In genomic region chr3:134373278-134373941, GRCh38 we compare ENCODE assay signal across 1 cellular context.
A peak's percentile ranks its signal among the peaks of the same experiment; 100 is the strongest.
TF ChIP-seq lines count a peak whose summit lies in the region.

No MANE protein-coding gene starts in this region.

TF ChIP-seq in HepG2, 621 proteins besides CTCF, POLR2A, EP300 and RAD21 (continued from another document and continues in another):
- TF ChIP-seq ZBTB25 (CRISPR knock-in tag; IDR thresholded peaks at IDR 0.05) (no peak), ZBTB3 (CRISPR knock-in tag; IDR thresholded peaks at IDR 0.05; ENCODE audit: borderline replicate concordance, low read depth) (0 out of 2 replicates have a peak, but pooled peaks have one; percentile 47), ZNF800 (CRISPR knock-in tag; IDR thresholded peaks at IDR 0.05) (peak; percentile 78), REXO4 (CRISPR knock-in tag; IDR thresholded peaks at IDR 0.05; ENCODE audit: borderline replicate concordance) (no peak), ZNF207 (IDR thresholded peaks at IDR 0.05; ENCODE audit: borderline replicate concordance) (no peak), HBP1 (CRISPR knock-in tag; IDR thresholded peaks at IDR 0.05; ENCODE audit: low read depth) (no peak), PBX3 (CRISPR knock-in tag; IDR thresholded peaks at IDR 0.05; ENCODE audit: borderline replicate concordance) (no peak), KLF16 (CRISPR knock-in tag; IDR thresholded peaks at IDR 0.05) (no peak), FOSL2 (CRISPR knock-in tag; IDR thresholded peaks at IDR 0.05) (peak; percentile 86), ZMYM4 (CRISPR knock-in tag; IDR thresholded peaks at IDR 0.05) (peak; percentile 21; the same call in 1 of the 2 replicates), ZNF451 (CRISPR knock-in tag; IDR thresholded peaks at IDR 0.05) (0 out of 2 replicates have a peak, but pooled peaks have one; percentile 42), TBX2 (CRISPR knock-in tag; IDR thresholded peaks at IDR 0.05; ENCODE audit: borderline replicate concordance) (peak; percentile 51; the same call in 1 of the 2 replicates), ZNF687 (CRISPR knock-in tag; IDR thresholded peaks at IDR 0.05) (peak; percentile 39), FOXO1 (CRISPR knock-in tag; IDR thresholded peaks at IDR 0.05) (0 out of 2 replicates have a peak, but pooled peaks have one; percentile 39), SATB2 (CRISPR knock-in tag; IDR thresholded peaks at IDR 0.05) (no peak), SALL1 (CRISPR knock-in tag; IDR thresholded peaks at IDR 0.05) (peak; percentile 52), HIC2 (CRISPR knock-in tag; IDR thresholded peaks at IDR 0.05; ENCODE audit: low read depth) (no peak), ZNF501 (CRISPR knock-in tag; IDR thresholded peaks at IDR 0.05) (peak; percentile 37; the same call in 1 of the 2 replicates), ZEB1 (IDR thresholded peaks at IDR 0.05; ENCODE audit: insufficient replicate concordance, low read depth) (peak; percentile 6), ZNF605 (CRISPR knock-in tag; IDR thresholded peaks at IDR 0.05) (0 out of 2 replicates have a peak, but pooled peaks have one; percentile 38), SAP130 (CRISPR knock-in tag; IDR thresholded peaks at IDR 0.05; ENCODE audit: low read depth) (peak; percentile 65; the same call in 1 of the 2 replicates), ZBTB7B (CRISPR knock-in tag; IDR thresholded peaks at IDR 0.05) (peak; percentile 47; the same call in 1 of the 2 replicates), ZNF343 (CRISPR knock-in tag; IDR thresholded peaks at IDR 0.05) (peak; percentile 17), CREM (IDR thresholded peaks at IDR 0.05) (peak; percentile 30; the same call in 1 of the 2 replicates), CREM (CRISPR knock-in tag; IDR thresholded peaks at IDR 0.05) (no peak), HNRNPLL (IDR thresholded peaks at IDR 0.05; ENCODE audit: low read depth, low read length, poor library complexity, severe bottlenecking) (peak; percentile 56), FOXP1 (IDR thresholded peaks at IDR 0.05) (no peak), FOXP1 (CRISPR knock-in tag; IDR thresholded peaks at IDR 0.05) (peak; percentile 19; the same call in 1 of the 2 replicates), ATF2 (CRISPR knock-in tag; IDR thresholded peaks at IDR 0.05) (peak; percentile 96), ZNF160 (CRISPR knock-in tag; IDR thresholded peaks at IDR 0.05) (no peak; the same call in 1 of the 2 replicates), ZNF746 (CRISPR knock-in tag; IDR thresholded peaks at IDR 0.05) (peak; percentile 37; the same call in 1 of the 2 replicates), CBX5 (CRISPR knock-in tag; IDR thresholded peaks at IDR 0.05; ENCODE audit: borderline replicate concordance) (no peak), GATAD1 (CRISPR knock-in tag; IDR thresholded peaks at IDR 0.05) (no peak), KAT8 (CRISPR knock-in tag; IDR thresholded peaks at IDR 0.05) (no peak; the same call in 1 of the 2 replicates), HNF1A (IDR thresholded peaks at IDR 0.05; ENCODE audit: low read depth) (no peak), HNF1A (CRISPR knock-in tag; IDR thresholded peaks at IDR 0.05; ENCODE audit: borderline replicate concordance) (peak; percentile 45; the same call in 1 of the 2 replicates), JUN (CRISPR knock-in tag; IDR thresholded peaks at IDR 0.05) (peak; percentile 80; the same call in 1 of the 2 replicates), HNF4A (CRISPR knock-in tag; IDR thresholded peaks at IDR 0.05) (no peak), ZC3H13 (CRISPR knock-in tag; IDR thresholded peaks at IDR 0.05) (no peak), REPIN1 (CRISPR knock-in tag; IDR thresholded peaks at IDR 0.05; ENCODE audit: borderline replicate concordance, low read depth) (no peak), ARNTL (CRISPR knock-in tag; IDR thresholded peaks at IDR 0.05) (no peak), MLXIP (CRISPR knock-in tag; IDR thresholded peaks at IDR 0.05; ENCODE audit: borderline replicate concordance) (no peak)
